Comparison of ENCODE assay signal across 8 cellular contexts in genomic region chr12:3491938-3492867, GRCh38. TPM values are rescaled to one million over a fixed set of nuclear protein-coding genes. Genes with fewer than 3 reads are reported as not detected.
A peak's percentile ranks its signal among the peaks of the same experiment; 100 is the strongest.
DNase-seq lines count a peak whose midpoint lies in the region; ATAC-seq, FAIRE-seq and TF ChIP-seq lines count a peak whose summit lies in the region.

No MANE protein-coding gene starts in this region.

- DNase-seq in GM12891 (ENCODE audit: insufficient read length, low spot score), result peak; percentile 79
- DNase-seq in NCI-H345 (lab: John Stamatoyannopoulos, UW), result peak; percentile 54
- peak; percentile 1 for DNase-seq in activated T-helper 1 cell treated with Interleukin-2 at 50 U/mL for 16 hours (ENCODE audit: low read depth)
- DNase-seq in glomerular visceral epithelial cell (ENCODE audit: extremely low spot score), result peak; percentile 49
- peak; percentile 98 for DNase-seq in osteoblast (ENCODE audit: insufficient read length, low spot score, missing footprints)
- no peak for DNase-seq in sigmoid colon
- no peak for DNase-seq in globus pallidus (ENCODE audit: low spot score)

- H2AFZ ChIP-seq in osteoblast (ENCODE audit: low read length), result no peak overlapping the region

- H3K9me3 ChIP-seq in osteoblast (ENCODE audit: low read depth, low read length), result no peaks in the 10 kb centered on the region
- H3K9me3 ChIP-seq in sigmoid colon, result no peaks in the 10 kb centered on the region

- H3K36me3 ChIP-seq in osteoblast (ENCODE audit: insufficient read depth, low read length) (no peaks in the 10 kb centered on the region), sigmoid colon (no peaks in the 10 kb centered on the region)

- peaks cover 61% of the 10 kb centered on the region for H3K27me3 ChIP-seq in osteoblast (ENCODE audit: insufficient read depth, low read length)
- peaks cover 45 to 81% (median 60%) of the 10 kb centered on the region in 3 donors for H3K27me3 ChIP-seq in sigmoid colon

- TF ChIP-seq CTCF in osteoblast (IDR thresholded peaks at IDR 0.05; ENCODE audit: extremely low read depth, low read depth, low read length), result no peak
- TF ChIP-seq CTCF in sigmoid colon (IDR thresholded peaks at IDR 0.05), result no peak

- no peaks in the 10 kb centered on the region for H3K79me2 ChIP-seq in osteoblast (ENCODE audit: insufficient read depth, low read length)

- intact Hi-C loops in sigmoid colon (cut with DNase I), result no loop called here

- TF ChIP-seq POLR2A in GM12891 (IDR thresholded peaks at IDR 0.05; ENCODE audit: low read depth, low read length) (no peak), sigmoid colon (IDR thresholded peaks at IDR 0.05) (no peak)

- no peak overlapping the region for H3K4me2 ChIP-seq in osteoblast (ENCODE audit: insufficient read depth, low read length)

- no peak for ATAC-seq in GM19023 (IDR thresholded peaks at IDR 0.05; ENCODE audit: unreplicated experiment)

- H3K4me1 ChIP-seq in osteoblast (ENCODE audit: insufficient read depth, low read length) (no peaks in the 10 kb centered on the region), sigmoid colon (peaks cover 0 to 30% (median 20%) of the 10 kb centered on the region in 4 donors)

- H3K4me3 ChIP-seq in osteoblast (ENCODE audit: insufficient read depth, low read length) (no peak overlapping the region), sigmoid colon (no peak overlapping the region)

- peak; percentile 79 for FAIRE-seq in GM12891 (lab: Jason Lieb, UNC)

- no peak for TF ChIP-seq EP300 in sigmoid colon (IDR thresholded peaks at IDR 0.05)

- no peaks in the 10 kb centered on the region for H4K20me1 ChIP-seq in osteoblast (ENCODE audit: insufficient read depth, low read length)

- 2 to 4% methylated on average over 60 of the region's 60 CpGs for WGBS in sigmoid colon, 2 donors

- H3K27ac ChIP-seq in osteoblast (ENCODE audit: low read depth, low read length) (no peak overlapping the region), sigmoid colon (no peak overlapping the region)

TF ChIP-seq in GM12891, 5 proteins besides CTCF, POLR2A, EP300 and RAD21:
- no peak for TF ChIP-seq TAF1 (IDR thresholded peaks at IDR 0.05; ENCODE audit: low read depth, low read length)
- TF ChIP-seq PAX5 (IDR thresholded peaks at IDR 0.05; ENCODE audit: insufficient read depth, low read length, severe bottlenecking), result no peak
- no peak for TF ChIP-seq SPI1 (IDR thresholded peaks at IDR 0.05; ENCODE audit: low read depth, low read length)
- no peak for TF ChIP-seq POU2F2 (IDR thresholded peaks at IDR 0.05; ENCODE audit: low read depth, low read length)
- TF ChIP-seq POLR2AphosphoS5 (IDR thresholded peaks at IDR 0.05; ENCODE audit: low read depth, low read length), result no peak

RNA-seq across cellular contexts. Expression of gene PRMT8, which starts 1.2 kb away (rescaled TPM):
- not detected for polyA plus RNA-seq in GM12891 (2012; ENCODE audit: low read depth, missing spikeins)
- under 0.01 TPM in 1 of 2 replicates, not detected in the other for total RNA-seq in osteoblast
- 1 to 10 TPM in 1 of 4 donors, not detected in 3; 1.1 TPM for total RNA-seq in sigmoid colon
- polyA plus RNA-seq in sigmoid colon, result under 1 TPM in 1 of 3 donors, not detected in 2; 0.01 TPM

Comparison
In these comparisons a context has a peak if more than half of its experiments do, and no peak if none do; other contexts are left out.
1. DNase-seq: peak in GM12891 (single experiment), NCI-H345 (single experiment), activated T-helper 1 cell treated with Interleukin-2 at 50 U/mL for 16 hours (single experiment), glomerular visceral epithelial cell (single experiment) and osteoblast (single experiment); none in sigmoid colon (single experiment) and globus pallidus (single experiment).